1 cellular context compared by ENCODE assay signal in the genomic region with DNA sequence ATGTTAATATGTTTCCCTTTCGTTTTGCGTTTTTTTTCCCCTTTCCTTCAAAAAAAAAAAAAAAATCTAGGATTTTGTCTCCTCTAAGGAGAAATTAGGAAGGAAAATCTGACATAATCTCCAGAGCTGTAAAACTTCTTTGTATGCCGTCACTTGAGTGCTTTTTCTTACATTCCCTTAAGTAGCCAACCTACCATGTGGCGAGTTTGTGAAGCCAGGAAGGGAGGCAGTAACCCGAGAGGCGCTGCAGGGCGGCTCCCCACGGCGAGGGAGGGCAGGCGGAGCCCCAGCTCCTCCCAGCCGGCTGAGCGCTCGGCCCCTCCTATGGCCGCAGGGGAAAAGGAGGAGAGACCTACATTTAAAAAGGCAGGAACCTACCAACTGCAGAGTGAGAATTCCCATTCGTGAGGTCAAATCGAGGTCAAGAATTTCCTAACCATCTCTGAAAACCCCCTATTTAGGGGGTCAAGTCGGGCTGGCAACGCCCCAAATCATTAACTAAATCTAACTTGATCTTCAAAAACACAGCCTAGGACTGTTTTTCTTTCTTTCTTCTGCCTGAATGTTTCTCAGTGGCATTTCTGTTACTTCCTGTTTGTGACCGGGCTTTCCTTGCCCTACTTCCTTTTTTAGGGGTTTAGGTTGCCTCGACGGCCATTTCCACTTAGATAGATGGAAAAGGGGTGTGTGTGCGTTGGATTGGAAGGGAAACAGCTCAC.
TF ChIP-seq lines count a peak whose summit lies in the region.

No MANE protein-coding gene starts in this region.

TF ChIP-seq in HepG2, 621 proteins besides CTCF, POLR2A, EP300 and RAD21 (continues in another document):
- TF ChIP-seq ZBTB40 (IDR thresholded peaks at IDR 0.05): no peak
- TF ChIP-seq ZBTB40 (CRISPR knock-in tag; IDR thresholded peaks at IDR 0.05): no peak
- TF ChIP-seq ZNF574 (CRISPR knock-in tag; IDR thresholded peaks at IDR 0.05): no peak
- TF ChIP-seq ZNF766 (CRISPR knock-in tag; IDR thresholded peaks at IDR 0.05; ENCODE audit: borderline replicate concordance): 0 out of 2 replicates have a peak, but pooled peaks have one; percentile 38
- TF ChIP-seq SALL1 (CRISPR knock-in tag; IDR thresholded peaks at IDR 0.05): peak; percentile 28; the same call in 1 of the 2 replicates
- no peak for TF ChIP-seq AGO2 (optimal IDR thresholded peaks at IDR 0.05; ENCODE audit: low read depth, low read length)
- TF ChIP-seq HOXA7 (CRISPR knock-in tag; IDR thresholded peaks at IDR 0.05): no peak
- 0 out of 2 replicates have a peak, but pooled peaks have one; percentile 15 for TF ChIP-seq NFYB (CRISPR knock-in tag; IDR thresholded peaks at IDR 0.05)
- peak; percentile 43; the same call in 1 of the 2 replicates for TF ChIP-seq KLF12 (CRISPR knock-in tag; IDR thresholded peaks at IDR 0.05; ENCODE audit: borderline replicate concordance)
- TF ChIP-seq XRCC5 (optimal IDR thresholded peaks at IDR 0.05; ENCODE audit: low read length): no peak
- no peak for TF ChIP-seq ZZZ3 (CRISPR knock-in tag; IDR thresholded peaks at IDR 0.05; ENCODE audit: borderline replicate concordance)
- TF ChIP-seq ZBTB26 (CRISPR knock-in tag; IDR thresholded peaks at IDR 0.05; ENCODE audit: borderline replicate concordance): no peak
- TF ChIP-seq ZNF577 (CRISPR knock-in tag; IDR thresholded peaks at IDR 0.05; ENCODE audit: borderline replicate concordance, low read depth): no peak
- no peak for TF ChIP-seq ESRRA (CRISPR knock-in tag; IDR thresholded peaks at IDR 0.05; ENCODE audit: low read depth)
- 0 out of 2 replicates have a peak, but pooled peaks have one; percentile 20 for TF ChIP-seq ZNF335 (CRISPR knock-in tag; IDR thresholded peaks at IDR 0.05)
- TF ChIP-seq SOX6 (IDR thresholded peaks at IDR 0.05): no peak
- no peak for TF ChIP-seq SOX6 (CRISPR knock-in tag; IDR thresholded peaks at IDR 0.05)
- TF ChIP-seq ZBTB38 (CRISPR knock-in tag; IDR thresholded peaks at IDR 0.05): no peak
- no peak for TF ChIP-seq HNRNPL (IDR thresholded peaks at IDR 0.05; ENCODE audit: low read depth, low read length)
- 0 out of 2 replicates have a peak, but pooled peaks have one; percentile 26 for TF ChIP-seq ZNF800 (CRISPR knock-in tag; IDR thresholded peaks at IDR 0.05)
- peak; percentile 16; the same call in 1 of the 2 replicates for TF ChIP-seq THRA (CRISPR knock-in tag; IDR thresholded peaks at IDR 0.05; ENCODE audit: borderline replicate concordance)
- TF ChIP-seq, protein P1, sequence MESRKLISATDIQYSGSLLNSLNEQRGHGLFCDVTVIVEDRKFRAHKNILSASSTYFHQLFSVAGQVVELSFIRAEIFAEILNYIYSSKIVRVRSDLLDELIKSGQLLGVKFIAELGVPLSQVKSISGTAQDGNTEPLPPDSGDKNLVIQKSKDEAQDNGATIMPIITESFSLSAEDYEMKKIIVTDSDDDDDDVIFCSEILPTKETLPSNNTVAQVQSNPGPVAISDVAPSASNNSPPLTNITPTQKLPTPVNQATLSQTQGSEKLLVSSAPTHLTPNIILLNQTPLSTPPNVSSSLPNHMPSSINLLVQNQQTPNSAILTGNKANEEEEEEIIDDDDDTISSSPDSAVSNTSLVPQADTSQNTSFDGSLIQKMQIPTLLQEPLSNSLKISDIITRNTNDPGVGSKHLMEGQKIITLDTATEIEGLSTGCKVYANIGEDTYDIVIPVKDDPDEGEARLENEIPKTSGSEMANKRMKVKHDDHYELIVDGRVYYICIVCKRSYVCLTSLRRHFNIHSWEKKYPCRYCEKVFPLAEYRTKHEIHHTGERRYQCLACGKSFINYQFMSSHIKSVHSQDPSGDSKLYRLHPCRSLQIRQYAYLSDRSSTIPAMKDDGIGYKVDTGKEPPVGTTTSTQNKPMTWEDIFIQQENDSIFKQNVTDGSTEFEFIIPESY (CRISPR knock-in tag; IDR thresholded peaks at IDR 0.05): 0 out of 2 replicates have a peak, but pooled peaks have one; percentile 13
- no peak for TF ChIP-seq GZF1 (CRISPR knock-in tag; IDR thresholded peaks at IDR 0.05)
- 0 out of 2 replicates have a peak, but pooled peaks have one; percentile 9 for TF ChIP-seq SP5 (CRISPR knock-in tag; IDR thresholded peaks at IDR 0.05; ENCODE audit: borderline replicate concordance, low read depth)
- TF ChIP-seq ZBTB7A (CRISPR knock-in tag; IDR thresholded peaks at IDR 0.05): no peak
- TF ChIP-seq CENPX (CRISPR knock-in tag; IDR thresholded peaks at IDR 0.05): no peak
- TF ChIP-seq ZNF724P (CRISPR knock-in tag; IDR thresholded peaks at IDR 0.05; ENCODE audit: borderline replicate concordance): no peak
- TF ChIP-seq FOXP4 (CRISPR knock-in tag; IDR thresholded peaks at IDR 0.05): peak; percentile 37; the same call in 1 of the 2 replicates
- peak; percentile 30; the same call in 1 of the 2 replicates for TF ChIP-seq ZNF292 (CRISPR knock-in tag; IDR thresholded peaks at IDR 0.05; ENCODE audit: borderline replicate concordance, low read depth)
- no peak for TF ChIP-seq U2AF1 (optimal IDR thresholded peaks at IDR 0.05; ENCODE audit: low read depth, low read length)
- no peak for TF ChIP-seq MXI1 (IDR thresholded peaks at IDR 0.05; ENCODE audit: borderline replicate concordance, low read depth, low read length)
- 0 out of 2 replicates have a peak, but pooled peaks have one; percentile 16 for TF ChIP-seq ETV5 (CRISPR knock-in tag; IDR thresholded peaks at IDR 0.05; ENCODE audit: borderline replicate concordance)
- 0 out of 2 replicates have a peak, but pooled peaks have one; percentile 19 for TF ChIP-seq HOXA3 (CRISPR knock-in tag; IDR thresholded peaks at IDR 0.05)
- TF ChIP-seq PRPF4 (IDR thresholded peaks at IDR 0.05; ENCODE audit: low read depth, low read length, poor library complexity, severe bottlenecking): no peak
